In the genomic region with DNA sequence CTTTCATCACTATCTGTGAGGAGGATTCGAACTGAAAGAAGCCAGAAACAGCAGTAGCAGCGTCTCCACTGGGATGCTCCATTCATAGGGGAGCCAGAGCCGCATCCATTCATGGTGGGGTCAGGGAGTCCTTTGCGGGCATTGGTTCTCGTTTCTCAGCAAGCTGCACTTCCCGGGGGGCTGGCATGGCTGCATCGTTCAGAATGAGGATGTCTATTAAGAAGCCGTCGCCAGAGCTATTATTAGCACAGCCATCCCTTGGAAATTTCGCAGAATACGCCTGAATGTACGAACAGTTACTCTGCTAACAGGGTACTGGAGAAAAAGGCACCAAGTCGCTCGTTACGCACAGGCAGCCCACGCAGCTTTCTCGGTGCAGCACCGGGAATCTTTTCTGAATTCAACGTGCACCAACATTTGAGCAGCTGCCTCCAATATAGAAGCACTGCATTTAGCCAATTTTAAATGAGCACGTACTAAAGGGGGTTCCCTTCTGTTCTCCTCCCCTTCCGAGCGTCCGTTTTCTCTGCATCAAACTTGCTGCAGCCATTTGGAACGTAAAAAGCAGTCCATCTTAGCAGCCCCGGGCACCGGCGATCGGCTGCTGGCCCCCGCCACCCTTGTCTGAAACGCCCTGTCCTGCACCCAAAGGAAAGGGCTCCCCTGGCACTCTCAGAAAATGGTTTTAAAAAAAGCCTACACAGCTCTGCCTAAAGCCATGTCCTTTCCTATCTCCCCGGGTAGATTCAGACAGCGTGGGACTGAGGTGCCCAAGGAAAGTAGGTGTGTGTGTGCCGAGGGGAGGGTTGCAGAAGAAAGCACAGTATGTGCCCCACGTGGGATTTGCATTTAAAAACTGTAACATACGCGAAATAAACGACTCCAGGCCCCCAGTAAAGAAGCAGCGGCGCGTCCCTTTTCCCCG, we compare ENCODE assay signal across 8 cellular contexts.
DNase-seq lines count a peak whose midpoint lies in the region; ATAC-seq, FAIRE-seq and TF ChIP-seq lines count a peak whose summit lies in the region.

No MANE protein-coding gene starts in this region.

- no peak overlapping the region for H2AFZ ChIP-seq in neural cell (ENCODE audit: low read depth, low read length)

- no peak for ATAC-seq in GM18520 (IDR thresholded peaks at IDR 0.05; ENCODE audit: unreplicated experiment)

- no peak overlapping the region for H3K27ac ChIP-seq in SK-N-MC
- peak overlapping the region; percentile 71 for H3K27ac ChIP-seq in neural cell (ENCODE audit: low read length)

- peak; percentile 57 for TF ChIP-seq EP300 in neural cell (conservative IDR thresholded peaks at IDR 0.05; ENCODE audit: poor library complexity, severe bottlenecking)

- TF ChIP-seq CTCF in neural cell (IDR thresholded peaks at IDR 0.05; ENCODE audit: poor library complexity, severe bottlenecking), result no peak

- no peak for TF ChIP-seq POLR2A in GM12891 (IDR thresholded peaks at IDR 0.05; ENCODE audit: low read depth, low read length)

- H3K9me3 ChIP-seq in SK-N-MC (ENCODE audit: low read depth, low read length) (no peaks in the 10 kb centered on the region), neural cell (ENCODE audit: low read length) (no peaks in the 10 kb centered on the region)

- H3K4me3 ChIP-seq in SK-N-MC (0 out of 2 replicates have a peak overlapping the region, but pooled peaks have one; percentile 28), neural cell (ENCODE audit: low read length) (peak overlapping the region; percentile 66)

- no peak overlapping the region for H3K9ac ChIP-seq in SK-N-MC (ENCODE audit: insufficient read length)
- H3K9ac ChIP-seq in neural cell (ENCODE audit: low read length), result peak overlapping the region; percentile 78

- peaks cover 4% of the 10 kb centered on the region for H3K27me3 ChIP-seq in neural cell (ENCODE audit: insufficient read depth, low read depth, low read length)

- H3K79me2 ChIP-seq in neural cell (replicated peaks; ENCODE audit: insufficient read depth, low read length), result peaks cover 27% of the 10 kb centered on the region

- H3K9me2 ChIP-seq in neural cell (ENCODE audit: insufficient read depth, low read length), result no peaks in the 10 kb centered on the region

- DNase-seq in GM12891 (ENCODE audit: insufficient read length, low spot score) (no peak), SK-N-MC (ENCODE audit: low read depth, low spot score) (no peak), fibroblast of peridontal ligament (ENCODE audit: extremely low read depth) (peak; percentile 27), DMS153 (lab: John Stamatoyannopoulos, UW) (no peak), DMS 273 treated with DMSO at 0.1 percent for 48 hours (lab: John Stamatoyannopoulos, UW) (no peak), KG1 (lab: John Stamatoyannopoulos, UW) (no peak)

- H3K36me3 ChIP-seq in SK-N-MC (ENCODE audit: insufficient read depth, low read length) (no peaks in the 10 kb centered on the region), neural cell (ENCODE audit: insufficient read depth, low read length) (no peaks in the 10 kb centered on the region)

- TF ChIP-seq RAD21 in neural cell (conservative IDR thresholded peaks at IDR 0.05), result peak; percentile 48

- no peaks in the 10 kb centered on the region for H4K20me1 ChIP-seq in neural cell (ENCODE audit: insufficient read depth)

- no peaks in the 10 kb centered on the region for H3F3A ChIP-seq in neural cell (ENCODE audit: insufficient read depth, low read length, poor library complexity, severe bottlenecking)

- peak overlapping the region; percentile 68 for H3K4me2 ChIP-seq in neural cell (ENCODE audit: low read length)

- FAIRE-seq in GM12891 (lab: Jason Lieb, UNC), result peak; percentile 23

TF ChIP-seq in GM12891, 5 proteins besides CTCF, POLR2A, EP300 and RAD21:
- TF ChIP-seq SPI1 (IDR thresholded peaks at IDR 0.05; ENCODE audit: low read depth, low read length), result no peak
- no peak for TF ChIP-seq PAX5 (IDR thresholded peaks at IDR 0.05; ENCODE audit: insufficient read depth, low read length, severe bottlenecking)
- TF ChIP-seq POU2F2 (IDR thresholded peaks at IDR 0.05; ENCODE audit: low read depth, low read length), result no peak
- no peak for TF ChIP-seq POLR2AphosphoS5 (IDR thresholded peaks at IDR 0.05; ENCODE audit: low read depth, low read length)
- no peak for TF ChIP-seq TAF1 (IDR thresholded peaks at IDR 0.05; ENCODE audit: low read depth, low read length)

TF ChIP-seq in neural cell, 6 proteins besides CTCF, POLR2A, EP300 and RAD21:
- no peak for TF ChIP-seq EZH2 (IDR thresholded peaks at IDR 0.05; ENCODE audit: borderline replicate concordance, insufficient read depth, low read length, poor library complexity, severe bottlenecking)
- peak; percentile 48 for TF ChIP-seq TAF1 (IDR thresholded peaks at IDR 0.05; ENCODE audit: low read depth)
- peak; percentile 40 for TF ChIP-seq MXI1 (conservative IDR thresholded peaks at IDR 0.05; ENCODE audit: poor library complexity, severe bottlenecking)
- TF ChIP-seq, protein P1, sequence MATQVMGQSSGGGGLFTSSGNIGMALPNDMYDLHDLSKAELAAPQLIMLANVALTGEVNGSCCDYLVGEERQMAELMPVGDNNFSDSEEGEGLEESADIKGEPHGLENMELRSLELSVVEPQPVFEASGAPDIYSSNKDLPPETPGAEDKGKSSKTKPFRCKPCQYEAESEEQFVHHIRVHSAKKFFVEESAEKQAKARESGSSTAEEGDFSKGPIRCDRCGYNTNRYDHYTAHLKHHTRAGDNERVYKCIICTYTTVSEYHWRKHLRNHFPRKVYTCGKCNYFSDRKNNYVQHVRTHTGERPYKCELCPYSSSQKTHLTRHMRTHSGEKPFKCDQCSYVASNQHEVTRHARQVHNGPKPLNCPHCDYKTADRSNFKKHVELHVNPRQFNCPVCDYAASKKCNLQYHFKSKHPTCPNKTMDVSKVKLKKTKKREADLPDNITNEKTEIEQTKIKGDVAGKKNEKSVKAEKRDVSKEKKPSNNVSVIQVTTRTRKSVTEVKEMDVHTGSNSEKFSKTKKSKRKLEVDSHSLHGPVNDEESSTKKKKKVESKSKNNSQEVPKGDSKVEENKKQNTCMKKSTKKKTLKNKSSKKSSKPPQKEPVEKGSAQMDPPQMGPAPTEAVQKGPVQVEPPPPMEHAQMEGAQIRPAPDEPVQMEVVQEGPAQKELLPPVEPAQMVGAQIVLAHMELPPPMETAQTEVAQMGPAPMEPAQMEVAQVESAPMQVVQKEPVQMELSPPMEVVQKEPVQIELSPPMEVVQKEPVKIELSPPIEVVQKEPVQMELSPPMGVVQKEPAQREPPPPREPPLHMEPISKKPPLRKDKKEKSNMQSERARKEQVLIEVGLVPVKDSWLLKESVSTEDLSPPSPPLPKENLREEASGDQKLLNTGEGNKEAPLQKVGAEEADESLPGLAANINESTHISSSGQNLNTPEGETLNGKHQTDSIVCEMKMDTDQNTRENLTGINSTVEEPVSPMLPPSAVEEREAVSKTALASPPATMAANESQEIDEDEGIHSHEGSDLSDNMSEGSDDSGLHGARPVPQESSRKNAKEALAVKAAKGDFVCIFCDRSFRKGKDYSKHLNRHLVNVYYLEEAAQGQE (IDR thresholded peaks at IDR 0.05; ENCODE audit: borderline replicate concordance), result peak; percentile 62
- peak; percentile 56 for TF ChIP-seq SMC3 (conservative IDR thresholded peaks at IDR 0.05; ENCODE audit: poor library complexity)
- peak; percentile 57 for TF ChIP-seq POLR2AphosphoS5 (IDR thresholded peaks at IDR 0.05)
